16 cellular contexts compared by ENCODE assay signal in the genomic region with DNA sequence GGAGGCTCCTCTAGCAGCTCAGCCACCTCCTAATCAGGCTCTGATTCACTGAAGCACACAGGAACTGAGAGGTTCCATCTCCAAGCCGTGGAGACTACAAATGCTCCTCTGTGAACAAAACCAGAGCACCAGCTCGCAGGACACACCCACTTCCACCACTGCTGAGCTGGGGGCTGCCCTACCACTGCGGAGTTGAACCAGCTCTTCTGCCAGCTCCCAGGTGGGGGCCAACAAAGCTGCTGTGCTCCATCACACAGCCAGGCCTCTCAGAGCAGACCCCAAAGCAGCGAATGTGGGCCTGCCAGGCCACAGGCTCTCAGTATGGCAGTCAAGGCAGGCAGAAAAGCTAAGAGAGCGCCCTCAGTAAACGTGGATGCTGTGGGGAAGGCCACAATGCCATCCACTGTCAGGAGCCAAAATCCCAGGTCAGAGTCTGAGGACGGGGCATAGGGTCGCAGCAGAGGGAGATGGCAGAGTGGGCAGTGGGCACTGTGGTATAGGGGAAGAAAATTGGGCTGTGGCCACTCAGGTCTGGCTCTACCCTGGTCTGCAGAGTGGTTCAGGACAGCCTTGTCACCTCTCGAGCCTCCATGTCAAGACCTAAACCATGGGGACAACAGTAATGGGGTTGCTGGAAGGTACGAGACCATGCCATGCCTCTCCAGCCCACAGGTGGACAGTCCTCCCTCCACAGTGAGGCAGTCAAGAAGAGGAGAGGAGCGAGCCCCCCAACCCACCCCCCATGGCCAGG.
"Had no signal": no experiment of that assay in that cellular context is flagged by ENCODE, and none has a peak within 500 bp of the region (broad histone marks: within the 10 kb centered on the region; RNA-seq: fewer than 3 reads in every experiment).

No MANE protein-coding gene starts in this region.

- H3K27ac ChIP-seq: breast epithelium, epithelial cell of prostate, gastrocnemius medialis, lower lobe of right lung, thoracic aorta had no signal

- H3K9me3 Mint-ChIP-seq: activated T-cell treated with anti-CD3 and anti-CD28 coated beads, Interleukin-2, amount 50 U/mL, for 4 hours; stimulated activated naive CD8-positive, alpha-beta T cell treated with anti-CD3 and anti-CD28 coated beads, Interleukin-15, Interleukin-2, amounts not matched to agents 100 ng/mL and 50 ng/mL, for 24 hours; T-cell had no signal

- H3K4me3 ChIP-seq: breast epithelium, gastrocnemius medialis, lower lobe of right lung, thoracic aorta had no signal

- DNase-seq: activated CD4-positive, alpha-beta T cell treated with anti-CD3 and anti-CD28 coated beads for 48 hours; activated naive CD8-positive, alpha-beta T cell treated with anti-CD3 and anti-CD28 coated beads, Interleukin-2, amount 10 ng/mL, durations not matched to agents 7 days and 5 days; activated T-cell treated with anti-CD3 and anti-CD28 coated beads, Interleukin-2, amount 50 U/mL, for 4 hours; aorta; effector CD4-positive, alpha-beta T cell; gastrocnemius medialis; lower lobe of right lung; stimulated activated CD4-positive, alpha-beta T cell treated with anti-CD3 and anti-CD28 coated beads, Interleukin-15, amount 100 ng/mL, for 24 hours; stimulated activated CD4-positive, alpha-beta T cell treated with anti-CD3 and anti-CD28 coated beads, Interleukin-4, amount 100 ng/mL, for 24 hours; T-cell; T1000 had no signal

- H3K27me3 ChIP-seq: breast epithelium, gastrocnemius medialis had no signal

- H3K36me3 ChIP-seq: breast epithelium, gastrocnemius medialis, lower lobe of right lung, thoracic aorta had no signal

- H3K9me3 ChIP-seq: gastrocnemius medialis, lower lobe of right lung, thoracic aorta had no signal

- H3K4me1 ChIP-seq: breast epithelium, gastrocnemius medialis, lower lobe of right lung had no signal

- H3K27ac Mint-ChIP-seq: activated naive CD8-positive, alpha-beta T cell treated with anti-CD3 and anti-CD28 coated beads, Interleukin-2, amount 10 ng/mL, durations not matched to agents 7 days and 5 days; naive thymus-derived CD8-positive, alpha-beta T cell; stimulated activated naive CD8-positive, alpha-beta T cell treated with anti-CD3 and anti-CD28 coated beads, Interleukin-15, Interleukin-2, amounts not matched to agents 100 ng/mL and 50 ng/mL, for 24 hours; T-cell had no signal

- H3K4me3 Mint-ChIP-seq: activated naive CD8-positive, alpha-beta T cell treated with anti-CD3 and anti-CD28 coated beads, Interleukin-2, amount 10 ng/mL, durations not matched to agents 7 days and 5 days; activated T-cell treated with anti-CD3 and anti-CD28 coated beads, Interleukin-2, amount 50 U/mL, for 4 hours; naive thymus-derived CD8-positive, alpha-beta T cell; stimulated activated naive CD8-positive, alpha-beta T cell treated with anti-CD3 and anti-CD28 coated beads, Interleukin-15, Interleukin-2, amounts not matched to agents 100 ng/mL and 50 ng/mL, for 24 hours; T-cell had no signal

- H3K27me3 Mint-ChIP-seq: stimulated activated naive CD8-positive, alpha-beta T cell treated with anti-CD3 and anti-CD28 coated beads, Interleukin-15, Interleukin-2, amounts not matched to agents 100 ng/mL and 50 ng/mL, for 24 hours had no signal

- H3K36me3 Mint-ChIP-seq: activated naive CD8-positive, alpha-beta T cell treated with anti-CD3 and anti-CD28 coated beads, Interleukin-2, amount 10 ng/mL, durations not matched to agents 7 days and 5 days; naive thymus-derived CD8-positive, alpha-beta T cell; T-cell had no signal

- H3K4me1 Mint-ChIP-seq: activated naive CD8-positive, alpha-beta T cell treated with anti-CD3 and anti-CD28 coated beads, Interleukin-2, amount 10 ng/mL, durations not matched to agents 7 days and 5 days; T-cell had no signal
